1 cellular context compared by ENCODE assay signal in genomic region chr16:87956169-87956770, GRCh38.
TF ChIP-seq lines count a peak whose summit lies in the region.

No MANE protein-coding gene starts in this region.

TF ChIP-seq in WTC11, 78 proteins besides CTCF, POLR2A, EP300 and RAD21 (continued from another document):
- TF ChIP-seq ARID4B (CRISPR knock-in tag; IDR thresholded peaks at IDR 0.05; ENCODE audit: borderline replicate concordance) (no peak), ZBTB43 (CRISPR knock-in tag; IDR thresholded peaks at IDR 0.05) (no peak), HMGA2 (CRISPR knock-in tag; IDR thresholded peaks at IDR 0.05) (no peak), ZNF425 (CRISPR knock-in tag; conservative IDR thresholded peaks at IDR 0.05) (no peak), TP53 (CRISPR knock-in tag; IDR thresholded peaks at IDR 0.05) (no peak), NFATC4 (CRISPR knock-in tag; IDR thresholded peaks at IDR 0.05) (no peak)
